Comparison of ENCODE assay signal across 11 cellular contexts in the genomic region with DNA sequence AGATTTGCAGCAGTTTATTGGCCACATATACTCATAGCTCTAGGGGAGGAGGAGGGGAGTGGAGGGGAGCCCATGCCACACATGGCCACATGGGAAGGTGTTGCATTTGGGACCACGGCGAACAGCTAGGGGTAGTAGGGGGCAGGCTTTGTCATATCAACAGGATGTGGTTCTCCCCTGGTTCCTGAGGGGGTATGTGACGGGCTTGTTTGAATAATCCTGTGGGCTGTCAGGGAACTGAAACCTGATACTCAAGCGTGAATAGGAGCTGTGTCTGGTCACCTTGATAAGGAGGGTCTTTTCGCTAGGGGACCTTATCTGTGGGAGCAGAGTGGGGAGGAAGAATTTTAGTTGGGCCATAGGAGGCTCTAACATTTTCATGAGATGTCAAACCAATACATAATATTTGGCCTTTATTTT.
DNase-seq lines count a peak whose midpoint lies in the region; ATAC-seq lines count a peak whose summit lies in the region.
"Had no signal": no experiment of that assay in that cellular context is flagged by ENCODE, and none has a peak within 500 bp of the region (broad histone marks: within the 10 kb centered on the region; RNA-seq: fewer than 3 reads in every experiment).

No MANE protein-coding gene starts in this region.

- H3K4me1 Mint-ChIP-seq in activated CD8-positive, alpha-beta memory T cell treated with anti-CD3 and anti-CD28 coated beads, Interleukin-2, amount 10 ng/mL, durations not matched to agents 7 days and 5 days, result peaks cover 8% of the 10 kb centered on the region
- H3K4me1 Mint-ChIP-seq in stimulated activated naive CD8-positive, alpha-beta T cell treated with anti-CD3 and anti-CD28 coated beads, Interleukin-15, amount 100 ng/mL, for 72 hours, result peaks cover 9% of the 10 kb centered on the region

- no peaks in the 10 kb centered on the region for H3K9me3 Mint-ChIP-seq in activated CD8-positive, alpha-beta memory T cell treated with anti-CD3 and anti-CD28 coated beads, Interleukin-2, amount 10 ng/mL, durations not matched to agents 7 days and 5 days (ENCODE audit: low read depth)
- no peaks in the 10 kb centered on the region for H3K9me3 Mint-ChIP-seq in stimulated activated naive CD8-positive, alpha-beta T cell treated with anti-CD3 and anti-CD28 coated beads, Interleukin-15, amount 100 ng/mL, for 72 hours

- H3K36me3 Mint-ChIP-seq in activated CD8-positive, alpha-beta memory T cell treated with anti-CD3 and anti-CD28 coated beads, Interleukin-2, amount 10 ng/mL, durations not matched to agents 7 days and 5 days, result no peaks in the 10 kb centered on the region
- H3K36me3 Mint-ChIP-seq: brain had no signal

- DNase-seq in activated CD8-positive, alpha-beta memory T cell treated with anti-CD3 and anti-CD28 coated beads, Interleukin-2, amount 10 ng/mL, durations not matched to agents 7 days and 5 days, result peak; percentile 46
- no peak for DNase-seq in activated CD8-positive, alpha-beta memory T cell treated with anti-CD3 and anti-CD28 coated beads, Interleukin-2, amount 50 U/mL, for 48 hours
- DNase-seq in OCI-M1 (lab: John Stamatoyannopoulos, UW) (peak; percentile 98), DMS 273 treated with DMSO at 0.1 percent for 48 hours (lab: John Stamatoyannopoulos, UW) (no peak)
- peak; percentile 8 to 18 for DNase-seq in stimulated activated naive CD8-positive, alpha-beta T cell treated with anti-CD3 and anti-CD28 coated beads, Interleukin-15, amount 100 ng/mL, for 72 hours
- DNase-seq in activated CD4-positive, alpha-beta T cell treated with anti-CD3 and anti-CD28 coated beads, Interleukin-2, amount 50 U/mL, for 1 hour, result no peak
- DNase-seq in activated effector memory CD4-positive, alpha-beta T cell treated with Interleukin-2 at 50 U/mL for 16 hours, result no peak
- DNase-seq: NCI-H187, right cardiac atrium had no signal

- H3K27me3 Mint-ChIP-seq in activated CD8-positive, alpha-beta memory T cell treated with anti-CD3 and anti-CD28 coated beads, Interleukin-2, amount 10 ng/mL, durations not matched to agents 7 days and 5 days, result peaks cover 3% of the 10 kb centered on the region
- H3K27me3 Mint-ChIP-seq in stimulated activated naive CD8-positive, alpha-beta T cell treated with anti-CD3 and anti-CD28 coated beads, Interleukin-15, amount 100 ng/mL, for 72 hours, result peaks cover 17% of the 10 kb centered on the region
- H3K27me3 Mint-ChIP-seq: brain had no signal

- no peak overlapping the region for H3K27ac Mint-ChIP-seq in activated CD8-positive, alpha-beta memory T cell treated with anti-CD3 and anti-CD28 coated beads, Interleukin-2, amount 10 ng/mL, durations not matched to agents 7 days and 5 days
- H3K27ac Mint-ChIP-seq in stimulated activated naive CD8-positive, alpha-beta T cell treated with anti-CD3 and anti-CD28 coated beads, Interleukin-15, amount 100 ng/mL, for 72 hours, result peak overlapping the region in 1 of 2 donors; percentile 83

- CTCF ChIA-PET in activated CD8-positive, alpha-beta memory T cell treated with anti-CD3 and anti-CD28 coated beads, Interleukin-2, amount 10 ng/mL, durations not matched to agents 7 days and 5 days (lab: Charles Lee), result no interaction called here

- peak; percentile 57 for ATAC-seq in activated CD8-positive, alpha-beta memory T cell treated with anti-CD3 and anti-CD28 coated beads, Interleukin-2, amount 10 ng/mL, durations not matched to agents 7 days and 5 days
- peak; percentile 53 for ATAC-seq in HG03045 (IDR thresholded peaks at IDR 0.05; ENCODE audit: unreplicated experiment)
- ATAC-seq in stimulated activated naive CD8-positive, alpha-beta T cell treated with anti-CD3 and anti-CD28 coated beads, Interleukin-15, amount 100 ng/mL, for 72 hours, result peak; percentile 89
- ATAC-seq: right cardiac atrium had no signal

- H3K4me3 Mint-ChIP-seq in activated CD8-positive, alpha-beta memory T cell treated with anti-CD3 and anti-CD28 coated beads, Interleukin-2, amount 10 ng/mL, durations not matched to agents 7 days and 5 days, result no peak overlapping the region
- H3K4me3 Mint-ChIP-seq in stimulated activated naive CD8-positive, alpha-beta T cell treated with anti-CD3 and anti-CD28 coated beads, Interleukin-15, amount 100 ng/mL, for 72 hours, result no peak overlapping the region
- H3K4me3 Mint-ChIP-seq: brain had no signal

Comparison
In these comparisons a context has a peak if more than half of its experiments do, and no peak if none do; other contexts are left out.
1. DNase-seq: peak in activated CD8-positive, alpha-beta memory T cell treated with anti-CD3 and anti-CD28 coated beads, Interleukin-2, amount 10 ng/mL, durations not matched to agents 7 days and 5 days (single experiment), OCI-M1 (single experiment) and stimulated activated naive CD8-positive, alpha-beta T cell treated with anti-CD3 and anti-CD28 coated beads, Interleukin-15, amount 100 ng/mL, for 72 hours (2 of 2); none in activated CD8-positive, alpha-beta memory T cell treated with anti-CD3 and anti-CD28 coated beads, Interleukin-2, amount 50 U/mL, for 48 hours (single experiment), activated CD4-positive, alpha-beta T cell treated with anti-CD3 and anti-CD28 coated beads, Interleukin-2, amount 50 U/mL, for 1 hour (single experiment), DMS 273 treated with DMSO at 0.1 percent for 48 hours (single experiment) and activated effector memory CD4-positive, alpha-beta T cell treated with Interleukin-2 at 50 U/mL for 16 hours (single experiment).
2. Peak in every context shown above with its lines, with median percentiles within 50 percentile points of each other: ATAC-seq.